In genomic region chr4:139460565-139460964, GRCh38 we compare ENCODE assay signal across 1 cellular context.
TF ChIP-seq lines count a peak whose summit lies in the region.

No MANE protein-coding gene starts in this region.

TF ChIP-seq in GM12878, 131 proteins besides CTCF, POLR2A, EP300 and RAD21 (continued from another document):
- TF ChIP-seq MTA3 (IDR thresholded peaks at IDR 0.05; ENCODE audit: borderline replicate concordance, low read length) (no peak), CBFB (IDR thresholded peaks at IDR 0.05; ENCODE audit: low read depth) (no peak)
